Comparison of ENCODE assay signal across 16 cellular contexts in genomic region chr10:31401287-31401686, GRCh38.
A peak's percentile ranks its signal among the peaks of the same experiment; 100 is the strongest.
DNase-seq lines count a peak whose midpoint lies in the region; ATAC-seq lines count a peak whose summit lies in the region.
"Had no signal": no experiment of that assay in that cellular context is flagged by ENCODE, and none has a peak within 500 bp of the region (broad histone marks: within the 10 kb centered on the region; RNA-seq: fewer than 3 reads in every experiment).

No MANE protein-coding gene starts in this region.

- DNase-seq in DMS79 treated with DMSO at 0.1 percent for 48 hours (lab: John Stamatoyannopoulos, UW): peak; percentile 71
- peak; percentile 91 for DNase-seq in NCI-H1105 treated with DMSO at 0.1 percent for 48 hours (lab: John Stamatoyannopoulos, UW)
- DNase-seq in NCI-H510A treated with DMSO at 0.1 percent for 48 hours (lab: John Stamatoyannopoulos, UW): peak; percentile 54
- peak; percentile 17 for DNase-seq in iPS-NIHi11 (ENCODE audit: low spot score)
- DNase-seq in activated CD4-positive, CD25-positive, alpha-beta regulatory T cell treated with anti-CD3 and anti-CD28 coated beads, Interleukin-2, amount 50 U/mL, for 72 hours: no peak
- DNase-seq in SKM-1 treated with dmso at 0.1 percent for 144 hours (lab: John Stamatoyannopoulos, UW; ENCODE audit: unreplicated experiment): no peak
- DNase-seq: dermis blood vessel endothelial cell; H9; head of caudate nucleus; Karpas-422; NCI-H2227 treated with DMSO at 0.1 percent for 48 hours; pancreas; stimulated activated naive CD8-positive, alpha-beta T cell treated with anti-CD3 and anti-CD28 coated beads, Interleukin-15, amount 100 ng/mL, for 72 hours had no signal

- ATAC-seq in GM21528 (IDR thresholded peaks at IDR 0.05; ENCODE audit: low FRiP score, unreplicated experiment): no peak
- ATAC-seq: Panc1; pancreas; stimulated activated naive CD8-positive, alpha-beta T cell treated with anti-CD3 and anti-CD28 coated beads, Interleukin-15, amount 100 ng/mL, for 72 hours; WTC11 had no signal

Comparison
In these comparisons a context has a peak if more than half of its experiments do, and no peak if none do; other contexts are left out.
1. DNase-seq: peak in DMS79 treated with DMSO at 0.1 percent for 48 hours (single experiment), NCI-H1105 treated with DMSO at 0.1 percent for 48 hours (single experiment), NCI-H510A treated with DMSO at 0.1 percent for 48 hours (single experiment) and iPS-NIHi11 (single experiment); none in activated CD4-positive, CD25-positive, alpha-beta regulatory T cell treated with anti-CD3 and anti-CD28 coated beads, Interleukin-2, amount 50 U/mL, for 72 hours (single experiment) and SKM-1 treated with dmso at 0.1 percent for 144 hours (single experiment).